24 cellular contexts compared by ENCODE assay signal in genomic region chr7:34275629-34276028, GRCh38.
"Had no signal": no experiment of that assay in that cellular context is flagged by ENCODE, and none has a peak within 500 bp of the region (broad histone marks: within the 10 kb centered on the region; RNA-seq: fewer than 3 reads in every experiment).

No MANE protein-coding gene starts in this region.

- ATAC-seq: effector memory CD8-positive, alpha-beta T cell; gastrocnemius medialis; heart left ventricle; left cardiac atrium; left ventricle myocardium superior; lower lobe of right lung; natural killer cell; psoas muscle; right lobe of liver; stimulated activated naive CD8-positive, alpha-beta T cell treated with anti-CD3 and anti-CD28 coated beads, Interleukin-15, amount 100 ng/mL, for 72 hours; upper lobe of right lung had no signal

- DNase-seq: cortex of kidney; effector memory CD8-positive, alpha-beta T cell; foreskin fibroblast; gastrocnemius medialis; heart left ventricle; kidney; left cardiac atrium; left ventricle myocardium superior; lower lobe of right lung; natural killer cell; occipital lobe; ovary; psoas muscle; right lobe of liver; small intestine; stimulated activated CD4-positive, alpha-beta T cell treated with anti-CD3 and anti-CD28 coated beads, Interleukin-15, amount 100 ng/mL, for 24 hours; stimulated activated CD4-positive, alpha-beta T cell treated with anti-CD3 and anti-CD28 coated beads, Interleukin-2, amount 100 ng/mL, for 48 hours; stimulated activated naive CD4-positive, alpha-beta T cell; stimulated activated naive CD8-positive, alpha-beta T cell treated with anti-CD3 and anti-CD28 coated beads, Interleukin-15, amount 100 ng/mL, for 72 hours; transverse colon; upper lobe of right lung; uterus had no signal

- H3K4me3 ChIP-seq: gastrocnemius medialis, heart left ventricle, hepatocyte, lower lobe of right lung, ovary, psoas muscle, right lobe of liver, suprapubic skin, transverse colon, upper lobe of right lung, uterus had no signal

- H3K27me3 ChIP-seq: gastrocnemius medialis, heart left ventricle, hepatocyte, ovary, right lobe of liver, suprapubic skin, transverse colon, upper lobe of right lung, uterus had no signal

- H3K27ac ChIP-seq: gastrocnemius medialis, heart left ventricle, hepatocyte, lower lobe of right lung, ovary, psoas muscle, right lobe of liver, suprapubic skin, transverse colon, upper lobe of right lung, uterus had no signal

- H3K4me1 ChIP-seq: gastrocnemius medialis, heart left ventricle, lower lobe of right lung, psoas muscle, right lobe of liver, suprapubic skin, transverse colon, upper lobe of right lung, uterus had no signal

- H3K36me3 ChIP-seq: gastrocnemius medialis, heart left ventricle, lower lobe of right lung, ovary, right lobe of liver, suprapubic skin, transverse colon, upper lobe of right lung, uterus had no signal

- H3K9me3 ChIP-seq: gastrocnemius medialis, heart left ventricle, lower lobe of right lung, ovary, psoas muscle, right lobe of liver, suprapubic skin, transverse colon, upper lobe of right lung, uterus had no signal
